Comparison of ENCODE assay signal across 1 cellular context in the genomic region with DNA sequence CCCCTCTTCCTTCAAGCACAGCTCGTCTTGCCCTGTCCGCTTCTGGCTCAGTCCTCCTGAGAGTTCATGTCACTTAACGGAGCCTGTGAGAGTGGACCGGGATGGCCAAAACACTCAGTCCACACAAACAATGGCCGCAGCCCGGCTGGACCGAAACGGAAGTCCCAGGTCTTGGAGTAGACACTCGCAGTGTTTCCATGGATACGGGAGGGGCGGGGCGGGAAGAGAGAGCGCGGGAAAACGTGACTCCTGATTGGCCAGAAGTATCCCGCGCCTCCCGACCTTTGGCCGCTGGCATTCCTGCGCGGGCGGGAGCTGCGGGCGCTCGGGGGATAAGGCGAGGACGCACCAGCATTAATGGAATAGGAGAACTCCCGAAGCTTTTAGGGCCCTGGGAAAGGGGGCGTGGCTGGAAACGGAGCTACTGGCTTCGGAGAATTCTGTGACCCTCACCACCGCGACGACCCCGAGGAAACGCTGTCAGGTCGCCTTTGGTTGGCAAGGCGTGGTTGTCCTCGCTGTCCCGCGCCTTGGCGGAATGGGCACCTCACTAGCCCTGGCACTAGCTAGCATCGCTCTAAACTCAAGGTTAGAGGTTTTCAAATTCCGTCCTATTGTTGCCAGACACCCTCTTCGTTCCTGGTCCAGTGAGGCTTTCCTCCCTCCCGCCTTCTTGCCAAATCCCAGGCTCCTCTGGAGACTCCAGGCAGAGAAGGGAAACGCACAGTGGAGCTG.
A peak's percentile ranks its signal among the peaks of the same experiment; 100 is the strongest.
TF ChIP-seq lines count a peak whose summit lies in the region.

A gene with protein sequence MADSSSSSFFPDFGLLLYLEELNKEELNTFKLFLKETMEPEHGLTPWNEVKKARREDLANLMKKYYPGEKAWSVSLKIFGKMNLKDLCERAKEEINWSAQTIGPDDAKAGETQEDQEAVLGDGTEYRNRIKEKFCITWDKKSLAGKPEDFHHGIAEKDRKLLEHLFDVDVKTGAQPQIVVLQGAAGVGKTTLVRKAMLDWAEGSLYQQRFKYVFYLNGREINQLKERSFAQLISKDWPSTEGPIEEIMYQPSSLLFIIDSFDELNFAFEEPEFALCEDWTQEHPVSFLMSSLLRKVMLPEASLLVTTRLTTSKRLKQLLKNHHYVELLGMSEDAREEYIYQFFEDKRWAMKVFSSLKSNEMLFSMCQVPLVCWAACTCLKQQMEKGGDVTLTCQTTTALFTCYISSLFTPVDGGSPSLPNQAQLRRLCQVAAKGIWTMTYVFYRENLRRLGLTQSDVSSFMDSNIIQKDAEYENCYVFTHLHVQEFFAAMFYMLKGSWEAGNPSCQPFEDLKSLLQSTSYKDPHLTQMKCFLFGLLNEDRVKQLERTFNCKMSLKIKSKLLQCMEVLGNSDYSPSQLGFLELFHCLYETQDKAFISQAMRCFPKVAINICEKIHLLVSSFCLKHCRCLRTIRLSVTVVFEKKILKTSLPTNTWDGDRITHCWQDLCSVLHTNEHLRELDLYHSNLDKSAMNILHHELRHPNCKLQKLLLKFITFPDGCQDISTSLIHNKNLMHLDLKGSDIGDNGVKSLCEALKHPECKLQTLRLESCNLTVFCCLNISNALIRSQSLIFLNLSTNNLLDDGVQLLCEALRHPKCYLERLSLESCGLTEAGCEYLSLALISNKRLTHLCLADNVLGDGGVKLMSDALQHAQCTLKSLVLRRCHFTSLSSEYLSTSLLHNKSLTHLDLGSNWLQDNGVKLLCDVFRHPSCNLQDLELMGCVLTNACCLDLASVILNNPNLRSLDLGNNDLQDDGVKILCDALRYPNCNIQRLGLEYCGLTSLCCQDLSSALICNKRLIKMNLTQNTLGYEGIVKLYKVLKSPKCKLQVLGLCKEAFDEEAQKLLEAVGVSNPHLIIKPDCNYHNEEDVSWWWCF (plus strand): TSS at position 297 of the 735 bp plus-strand sequence. CDS start 18,108 bp downstream, outside the sequence.
A gene (minus strand): TSS at position 164 of the 735 bp plus-strand sequence. CDS start 17,511 bp downstream, outside the sequence.

TF ChIP-seq in HepG2, 621 proteins besides CTCF, POLR2A, EP300 and RAD21 (continued from another document and continues in another):
- no peak for TF ChIP-seq KDM1A (CRISPR knock-in tag; IDR thresholded peaks at IDR 0.05)
- TF ChIP-seq EHMT2 (IDR thresholded peaks at IDR 0.05; ENCODE audit: borderline replicate concordance, low read depth, low read length): no peak; the same call in 1 of the 2 replicates
- TF ChIP-seq ZNF724P (CRISPR knock-in tag; IDR thresholded peaks at IDR 0.05; ENCODE audit: borderline replicate concordance): peak; percentile 33; the same call in 1 of the 2 replicates
- no peak for TF ChIP-seq SMARCC2 (IDR thresholded peaks at IDR 0.05)
- TF ChIP-seq, protein P1, sequence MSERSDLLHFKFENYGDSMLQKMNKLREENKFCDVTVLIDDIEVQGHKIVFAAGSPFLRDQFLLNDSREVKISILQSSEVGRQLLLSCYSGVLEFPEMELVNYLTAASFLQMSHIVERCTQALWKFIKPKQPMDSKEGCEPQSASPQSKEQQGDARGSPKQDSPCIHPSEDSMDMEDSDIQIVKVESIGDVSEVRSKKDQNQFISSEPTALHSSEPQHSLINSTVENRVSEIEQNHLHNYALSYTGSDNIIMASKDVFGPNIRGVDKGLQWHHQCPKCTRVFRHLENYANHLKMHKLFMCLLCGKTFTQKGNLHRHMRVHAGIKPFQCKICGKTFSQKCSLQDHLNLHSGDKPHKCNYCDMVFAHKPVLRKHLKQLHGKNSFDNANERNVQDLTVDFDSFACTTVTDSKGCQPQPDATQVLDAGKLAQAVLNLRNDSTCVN (CRISPR knock-in tag; IDR thresholded peaks at IDR 0.05; ENCODE audit: borderline replicate concordance): no peak
- TF ChIP-seq HDAC1 (CRISPR knock-in tag; IDR thresholded peaks at IDR 0.05): peak; percentile 65; the same call in 1 of the 2 replicates
- TF ChIP-seq FOXA1 (IDR thresholded peaks at IDR 0.05): no peak
- no peak for TF ChIP-seq FOXA1 (CRISPR knock-in tag; IDR thresholded peaks at IDR 0.05)
- TF ChIP-seq, protein P2, sequence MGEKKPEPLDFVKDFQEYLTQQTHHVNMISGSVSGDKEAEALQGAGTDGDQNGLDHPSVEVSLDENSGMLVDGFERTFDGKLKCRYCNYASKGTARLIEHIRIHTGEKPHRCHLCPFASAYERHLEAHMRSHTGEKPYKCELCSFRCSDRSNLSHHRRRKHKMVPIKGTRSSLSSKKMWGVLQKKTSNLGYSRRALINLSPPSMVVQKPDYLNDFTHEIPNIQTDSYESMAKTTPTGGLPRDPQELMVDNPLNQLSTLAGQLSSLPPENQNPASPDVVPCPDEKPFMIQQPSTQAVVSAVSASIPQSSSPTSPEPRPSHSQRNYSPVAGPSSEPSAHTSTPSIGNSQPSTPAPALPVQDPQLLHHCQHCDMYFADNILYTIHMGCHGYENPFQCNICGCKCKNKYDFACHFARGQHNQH (CRISPR knock-in tag; IDR thresholded peaks at IDR 0.05): 0 out of 2 replicates have a peak, but pooled peaks have one; percentile 30
- TF ChIP-seq ZNF775 (CRISPR knock-in tag; IDR thresholded peaks at IDR 0.05; ENCODE audit: borderline replicate concordance): no peak
- TF ChIP-seq HCFC1 (IDR thresholded peaks at IDR 0.05; ENCODE audit: low read depth, low read length): no peak
- TF ChIP-seq, protein P3, sequence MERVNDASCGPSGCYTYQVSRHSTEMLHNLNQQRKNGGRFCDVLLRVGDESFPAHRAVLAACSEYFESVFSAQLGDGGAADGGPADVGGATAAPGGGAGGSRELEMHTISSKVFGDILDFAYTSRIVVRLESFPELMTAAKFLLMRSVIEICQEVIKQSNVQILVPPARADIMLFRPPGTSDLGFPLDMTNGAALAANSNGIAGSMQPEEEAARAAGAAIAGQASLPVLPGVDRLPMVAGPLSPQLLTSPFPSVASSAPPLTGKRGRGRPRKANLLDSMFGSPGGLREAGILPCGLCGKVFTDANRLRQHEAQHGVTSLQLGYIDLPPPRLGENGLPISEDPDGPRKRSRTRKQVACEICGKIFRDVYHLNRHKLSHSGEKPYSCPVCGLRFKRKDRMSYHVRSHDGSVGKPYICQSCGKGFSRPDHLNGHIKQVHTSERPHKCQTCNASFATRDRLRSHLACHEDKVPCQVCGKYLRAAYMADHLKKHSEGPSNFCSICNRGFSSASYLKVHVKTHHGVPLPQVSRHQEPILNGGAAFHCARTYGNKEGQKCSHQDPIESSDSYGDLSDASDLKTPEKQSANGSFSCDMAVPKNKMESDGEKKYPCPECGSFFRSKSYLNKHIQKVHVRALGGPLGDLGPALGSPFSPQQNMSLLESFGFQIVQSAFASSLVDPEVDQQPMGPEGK (CRISPR knock-in tag; IDR thresholded peaks at IDR 0.05): no peak
- TF ChIP-seq, protein P4, sequence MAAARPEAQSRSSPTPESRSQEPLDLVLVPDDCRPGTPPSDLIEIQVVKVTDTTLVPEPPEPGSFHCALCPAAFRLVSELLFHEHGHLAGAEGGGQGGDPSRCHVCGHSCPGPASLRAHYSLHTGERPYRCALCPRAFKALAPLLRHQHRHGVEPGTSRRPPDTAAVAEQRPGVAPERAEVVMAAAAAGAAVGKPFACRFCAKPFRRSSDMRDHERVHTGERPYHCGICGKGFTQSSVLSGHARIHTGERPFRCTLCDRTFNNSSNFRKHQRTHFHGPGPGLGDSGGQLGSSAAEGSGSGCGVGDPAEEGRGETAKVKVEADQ (CRISPR knock-in tag; IDR thresholded peaks at IDR 0.05; ENCODE audit: borderline replicate concordance): no peak
- TF ChIP-seq ARHGAP35 (CRISPR knock-in tag; IDR thresholded peaks at IDR 0.05; ENCODE audit: borderline replicate concordance): no peak
- no peak for TF ChIP-seq ZNF432 (CRISPR knock-in tag; IDR thresholded peaks at IDR 0.05; ENCODE audit: borderline replicate concordance)
- TF ChIP-seq KDM2A (CRISPR knock-in tag; IDR thresholded peaks at IDR 0.05; ENCODE audit: borderline replicate concordance, low read depth): peak; percentile 37; the same call in 1 of the 2 replicates
- TF ChIP-seq HNF4G (IDR thresholded peaks at IDR 0.05; ENCODE audit: borderline replicate concordance, low read depth, low read length): peak; percentile 93
- peak; percentile 50; the same call in 1 of the 2 replicates for TF ChIP-seq HNF4G (CRISPR knock-in tag; IDR thresholded peaks at IDR 0.05; ENCODE audit: borderline replicate concordance, low read depth)
- TF ChIP-seq, protein P5, sequence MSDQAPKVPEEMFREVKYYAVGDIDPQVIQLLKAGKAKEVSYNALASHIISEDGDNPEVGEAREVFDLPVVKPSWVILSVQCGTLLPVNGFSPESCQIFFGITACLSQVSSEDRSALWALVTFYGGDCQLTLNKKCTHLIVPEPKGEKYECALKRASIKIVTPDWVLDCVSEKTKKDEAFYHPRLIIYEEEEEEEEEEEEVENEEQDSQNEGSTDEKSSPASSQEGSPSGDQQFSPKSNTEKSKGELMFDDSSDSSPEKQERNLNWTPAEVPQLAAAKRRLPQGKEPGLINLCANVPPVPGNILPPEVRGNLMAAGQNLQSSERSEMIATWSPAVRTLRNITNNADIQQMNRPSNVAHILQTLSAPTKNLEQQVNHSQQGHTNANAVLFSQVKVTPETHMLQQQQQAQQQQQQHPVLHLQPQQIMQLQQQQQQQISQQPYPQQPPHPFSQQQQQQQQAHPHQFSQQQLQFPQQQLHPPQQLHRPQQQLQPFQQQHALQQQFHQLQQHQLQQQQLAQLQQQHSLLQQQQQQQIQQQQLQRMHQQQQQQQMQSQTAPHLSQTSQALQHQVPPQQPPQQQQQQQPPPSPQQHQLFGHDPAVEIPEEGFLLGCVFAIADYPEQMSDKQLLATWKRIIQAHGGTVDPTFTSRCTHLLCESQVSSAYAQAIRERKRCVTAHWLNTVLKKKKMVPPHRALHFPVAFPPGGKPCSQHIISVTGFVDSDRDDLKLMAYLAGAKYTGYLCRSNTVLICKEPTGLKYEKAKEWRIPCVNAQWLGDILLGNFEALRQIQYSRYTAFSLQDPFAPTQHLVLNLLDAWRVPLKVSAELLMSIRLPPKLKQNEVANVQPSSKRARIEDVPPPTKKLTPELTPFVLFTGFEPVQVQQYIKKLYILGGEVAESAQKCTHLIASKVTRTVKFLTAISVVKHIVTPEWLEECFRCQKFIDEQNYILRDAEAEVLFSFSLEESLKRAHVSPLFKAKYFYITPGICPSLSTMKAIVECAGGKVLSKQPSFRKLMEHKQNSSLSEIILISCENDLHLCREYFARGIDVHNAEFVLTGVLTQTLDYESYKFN (CRISPR knock-in tag; conservative IDR thresholded peaks at IDR 0.05): no peak; the same call in 1 of the 2 replicates
- TF ChIP-seq, protein P6, sequence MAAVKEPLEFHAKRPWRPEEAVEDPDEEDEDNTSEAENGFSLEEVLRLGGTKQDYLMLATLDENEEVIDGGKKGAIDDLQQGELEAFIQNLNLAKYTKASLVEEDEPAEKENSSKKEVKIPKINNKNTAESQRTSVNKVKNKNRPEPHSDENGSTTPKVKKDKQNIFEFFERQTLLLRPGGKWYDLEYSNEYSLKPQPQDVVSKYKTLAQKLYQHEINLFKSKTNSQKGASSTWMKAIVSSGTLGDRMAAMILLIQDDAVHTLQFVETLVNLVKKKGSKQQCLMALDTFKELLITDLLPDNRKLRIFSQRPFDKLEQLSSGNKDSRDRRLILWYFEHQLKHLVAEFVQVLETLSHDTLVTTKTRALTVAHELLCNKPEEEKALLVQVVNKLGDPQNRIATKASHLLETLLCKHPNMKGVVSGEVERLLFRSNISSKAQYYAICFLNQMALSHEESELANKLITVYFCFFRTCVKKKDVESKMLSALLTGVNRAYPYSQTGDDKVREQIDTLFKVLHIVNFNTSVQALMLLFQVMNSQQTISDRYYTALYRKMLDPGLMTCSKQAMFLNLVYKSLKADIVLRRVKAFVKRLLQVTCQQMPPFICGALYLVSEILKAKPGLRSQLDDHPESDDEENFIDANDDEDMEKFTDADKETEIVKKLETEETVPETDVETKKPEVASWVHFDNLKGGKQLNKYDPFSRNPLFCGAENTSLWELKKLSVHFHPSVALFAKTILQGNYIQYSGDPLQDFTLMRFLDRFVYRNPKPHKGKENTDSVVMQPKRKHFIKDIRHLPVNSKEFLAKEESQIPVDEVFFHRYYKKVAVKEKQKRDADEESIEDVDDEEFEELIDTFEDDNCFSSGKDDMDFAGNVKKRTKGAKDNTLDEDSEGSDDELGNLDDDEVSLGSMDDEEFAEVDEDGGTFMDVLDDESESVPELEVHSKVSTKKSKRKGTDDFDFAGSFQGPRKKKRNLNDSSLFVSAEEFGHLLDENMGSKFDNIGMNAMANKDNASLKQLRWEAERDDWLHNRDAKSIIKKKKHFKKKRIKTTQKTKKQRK (IDR thresholded peaks at IDR 0.05; ENCODE audit: low read length): no peak
- TF ChIP-seq, protein P7, sequence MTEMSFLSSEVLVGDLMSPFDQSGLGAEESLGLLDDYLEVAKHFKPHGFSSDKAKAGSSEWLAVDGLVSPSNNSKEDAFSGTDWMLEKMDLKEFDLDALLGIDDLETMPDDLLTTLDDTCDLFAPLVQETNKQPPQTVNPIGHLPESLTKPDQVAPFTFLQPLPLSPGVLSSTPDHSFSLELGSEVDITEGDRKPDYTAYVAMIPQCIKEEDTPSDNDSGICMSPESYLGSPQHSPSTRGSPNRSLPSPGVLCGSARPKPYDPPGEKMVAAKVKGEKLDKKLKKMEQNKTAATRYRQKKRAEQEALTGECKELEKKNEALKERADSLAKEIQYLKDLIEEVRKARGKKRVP (CRISPR knock-in tag; IDR thresholded peaks at IDR 0.05): no peak
- no peak for TF ChIP-seq ZFP36L1 (CRISPR knock-in tag; IDR thresholded peaks at IDR 0.05)
- peak; percentile 25; the same call in 1 of the 2 replicates for TF ChIP-seq DR1 (CRISPR knock-in tag; IDR thresholded peaks at IDR 0.05)
- TF ChIP-seq, protein P8, sequence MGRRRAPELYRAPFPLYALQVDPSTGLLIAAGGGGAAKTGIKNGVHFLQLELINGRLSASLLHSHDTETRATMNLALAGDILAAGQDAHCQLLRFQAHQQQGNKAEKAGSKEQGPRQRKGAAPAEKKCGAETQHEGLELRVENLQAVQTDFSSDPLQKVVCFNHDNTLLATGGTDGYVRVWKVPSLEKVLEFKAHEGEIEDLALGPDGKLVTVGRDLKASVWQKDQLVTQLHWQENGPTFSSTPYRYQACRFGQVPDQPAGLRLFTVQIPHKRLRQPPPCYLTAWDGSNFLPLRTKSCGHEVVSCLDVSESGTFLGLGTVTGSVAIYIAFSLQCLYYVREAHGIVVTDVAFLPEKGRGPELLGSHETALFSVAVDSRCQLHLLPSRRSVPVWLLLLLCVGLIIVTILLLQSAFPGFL (CRISPR knock-in tag; IDR thresholded peaks at IDR 0.05): no peak
- TF ChIP-seq, protein P9, sequence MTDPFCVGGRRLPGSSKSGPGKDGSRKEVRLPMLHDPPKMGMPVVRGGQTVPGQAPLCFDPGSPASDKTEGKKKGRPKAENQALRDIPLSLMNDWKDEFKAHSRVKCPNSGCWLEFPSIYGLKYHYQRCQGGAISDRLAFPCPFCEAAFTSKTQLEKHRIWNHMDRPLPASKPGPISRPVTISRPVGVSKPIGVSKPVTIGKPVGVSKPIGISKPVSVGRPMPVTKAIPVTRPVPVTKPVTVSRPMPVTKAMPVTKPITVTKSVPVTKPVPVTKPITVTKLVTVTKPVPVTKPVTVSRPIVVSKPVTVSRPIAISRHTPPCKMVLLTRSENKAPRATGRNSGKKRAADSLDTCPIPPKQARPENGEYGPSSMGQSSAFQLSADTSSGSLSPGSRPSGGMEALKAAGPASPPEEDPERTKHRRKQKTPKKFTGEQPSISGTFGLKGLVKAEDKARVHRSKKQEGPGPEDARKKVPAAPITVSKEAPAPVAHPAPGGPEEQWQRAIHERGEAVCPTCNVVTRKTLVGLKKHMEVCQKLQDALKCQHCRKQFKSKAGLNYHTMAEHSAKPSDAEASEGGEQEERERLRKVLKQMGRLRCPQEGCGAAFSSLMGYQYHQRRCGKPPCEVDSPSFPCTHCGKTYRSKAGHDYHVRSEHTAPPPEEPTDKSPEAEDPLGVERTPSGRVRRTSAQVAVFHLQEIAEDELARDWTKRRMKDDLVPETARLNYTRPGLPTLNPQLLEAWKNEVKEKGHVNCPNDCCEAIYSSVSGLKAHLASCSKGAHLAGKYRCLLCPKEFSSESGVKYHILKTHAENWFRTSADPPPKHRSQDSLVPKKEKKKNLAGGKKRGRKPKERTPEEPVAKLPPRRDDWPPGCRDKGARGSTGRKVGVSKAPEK (CRISPR knock-in tag; IDR thresholded peaks at IDR 0.05; ENCODE audit: borderline replicate concordance): no peak
- peak; percentile 87 for TF ChIP-seq NFYC (CRISPR knock-in tag; IDR thresholded peaks at IDR 0.05)
- no peak for TF ChIP-seq MYNN (CRISPR knock-in tag; IDR thresholded peaks at IDR 0.05; ENCODE audit: low read depth)
- no peak for TF ChIP-seq HMG20B (CRISPR knock-in tag; conservative IDR thresholded peaks at IDR 0.05)
- TF ChIP-seq ZNF121 (CRISPR knock-in tag; IDR thresholded peaks at IDR 0.05): no peak
- TF ChIP-seq CENPX (CRISPR knock-in tag; IDR thresholded peaks at IDR 0.05): no peak
